In genomic region chr13:44627441-44627840, GRCh38 we compare ENCODE assay signal across 20 cellular contexts. TPM values are rescaled to one million over a fixed set of nuclear protein-coding genes. Genes with fewer than 3 reads are reported as not detected.
DNase-seq lines count a peak whose midpoint lies in the region; ATAC-seq and TF ChIP-seq lines count a peak whose summit lies in the region.
"Had no signal": no experiment of that assay in that cellular context is flagged by ENCODE, and none has a peak within 500 bp of the region (broad histone marks: within the 10 kb centered on the region; RNA-seq: fewer than 3 reads in every experiment).

No MANE protein-coding gene starts in this region.

- H3K36me3 Mint-ChIP-seq in WTC11: no peaks in the 10 kb centered on the region

- H3K79me2 ChIP-seq in GM23248 (ENCODE audit: insufficient read depth): no peaks in the 10 kb centered on the region

- POLR2A ChIA-PET in HEK293T (lab: Yijun Ruan, JAX) (no interaction called here), WTC11 (lab: Charles Lee) (no interaction called here)

- H3K4me3 ChIP-seq in GM23248: no peak overlapping the region
- no peak overlapping the region for H3K4me3 ChIP-seq in stomach
- H3K4me3 ChIP-seq: HAP-1 had no signal

- 36 to 45% methylated on average over 2 of the region's 2 CpGs for WGBS in GM23248 (ENCODE audit: low coverage in 1 of 2, low lambda C conversion rate in 2 of 2, missing lambda C conversion rate in 2 of 2), 2 experiments
- WGBS in stomach, 5 donors: 78 to 93% (median 91%) methylated on average over 2 of the region's 2 CpGs

- 0 out of 2 replicates have a peak, but pooled peaks cover 2% of the 10 kb centered on the region for H3K4me1 Mint-ChIP-seq in WTC11

- TF ChIP-seq EP300 in stomach (IDR thresholded peaks at IDR 0.05): no peak

- H3K9me3 ChIP-seq in GM23248 (ENCODE audit: low read depth): no peaks in the 10 kb centered on the region
- no peaks in the 10 kb centered on the region for H3K9me3 ChIP-seq in stomach
- H3K9me3 ChIP-seq: BE2C, HAP-1 had no signal

- CTCF ChIA-PET in HEK293T (lab: Yijun Ruan, JAX) (no interaction called here), WTC11 (lab: Charles Lee) (no interaction called here)

- intact Hi-C loops in stomach (cut with DNase I; ENCODE audit: low total_unique reads): no loop called here

- no peaks in the 10 kb centered on the region for H4K20me1 ChIP-seq in GM23248 (ENCODE audit: insufficient read depth)

- DNase-seq in EH (ENCODE audit: low read depth) (peak; percentile 85), GM23248 (peak; percentile 43), M059J (ENCODE audit: low read depth) (peak; percentile 20), fibroblast of peridontal ligament (ENCODE audit: extremely low read depth) (peak; percentile 34), HEK293T (ENCODE audit: extremely low spot score) (no peak), stomach (no peak), WTC11 (ENCODE audit: low spot score) (no peak)
- DNase-seq: BE2C, DMS53, Kasumi-1, NCI-H1092, NCI-H146, NCI-H2029 treated with DMSO at 0.1 percent for 48 hours, NCI-H345, NCI-H524, OCI-M1, Right ventricle myocardium superior, SW 1271, T-helper 17 cell had no signal

- H3K9me3 Mint-ChIP-seq in WTC11: peaks cover 4% of the 10 kb centered on the region; the same call in 1 of the 2 replicates

- no peaks in the 10 kb centered on the region; the same call in 1 of the 2 replicates for H3K27me3 Mint-ChIP-seq in WTC11 (ENCODE audit: low read depth)

- peaks cover 31% of the 10 kb centered on the region for H3F3A ChIP-seq in GM23248 (ENCODE audit: insufficient read depth)

- no peaks in the 10 kb centered on the region for H3K27me3 ChIP-seq in GM23248 (replicated peaks; ENCODE audit: insufficient read depth)
- no peaks in the 10 kb centered on the region for H3K27me3 ChIP-seq in stomach
- H3K27me3 ChIP-seq: BE2C had no signal

- no peak for TF ChIP-seq POLR2A in stomach (IDR thresholded peaks at IDR 0.05)

- TF ChIP-seq CTCF in stomach (IDR thresholded peaks at IDR 0.05) (no peak), WTC11 (IDR thresholded peaks at IDR 0.05) (no peak)

- H3K4me3 Mint-ChIP-seq in WTC11: no peak overlapping the region
- H3K4me3 Mint-ChIP-seq: T-helper 17 cell had no signal

- ATAC-seq in WTC11: no peak
- ATAC-seq: T-helper 17 cell had no signal

- H3K36me3 ChIP-seq in GM23248 (ENCODE audit: low read depth) (no peaks in the 10 kb centered on the region), stomach (no peaks in the 10 kb centered on the region)
- H3K36me3 ChIP-seq: BE2C, HAP-1 had no signal

- in situ Hi-C loops in GM23248 (cut with MboI): loop anchor here (10.0 kb wide), 1 partner anchor 63 kb away; no protein-coding TSS in a partner anchor

- H3K4me2 ChIP-seq in GM23248 (ENCODE audit: unreplicated experiment): peak overlapping the region; percentile 23

- H3K9ac ChIP-seq in GM23248: no peak overlapping the region

- peaks cover 41% of the 10 kb centered on the region for H3K4me1 ChIP-seq in GM23248 (ENCODE audit: insufficient read depth)
- H3K4me1 ChIP-seq in stomach: peaks cover 0 to 12% (median 0%) of the 10 kb centered on the region in 4 donors
- H3K4me1 ChIP-seq: BE2C had no signal

- no peak overlapping the region for H3K27ac Mint-ChIP-seq in WTC11
- H3K27ac Mint-ChIP-seq: T-helper 17 cell had no signal

- H3K9me2 ChIP-seq in GM23248 (ENCODE audit: insufficient read depth): no peaks in the 10 kb centered on the region

- H2AFZ ChIP-seq in GM23248: peak overlapping the region; percentile 11; the same call in 1 of the 2 replicates

- peak overlapping the region; percentile 13 for H3K27ac ChIP-seq in GM23248
- H3K27ac ChIP-seq in stomach: no peak overlapping the region

TF ChIP-seq in HEK293T, 16 proteins besides CTCF, POLR2A, EP300 and RAD21:
- TF ChIP-seq PKNOX1 (IDR thresholded peaks at IDR 0.05): no peak

TF ChIP-seq in WTC11, 78 proteins besides CTCF, POLR2A, EP300 and RAD21:
- no peak for TF ChIP-seq SMAD3 (CRISPR knock-in tag; IDR thresholded peaks at IDR 0.05; ENCODE audit: borderline replicate concordance)
- TF ChIP-seq TEAD4 (CRISPR knock-in tag; IDR thresholded peaks at IDR 0.05): no peak
- no peak for TF ChIP-seq STAT6 (CRISPR knock-in tag; conservative IDR thresholded peaks at IDR 0.05; ENCODE audit: low read depth)
- no peak for TF ChIP-seq RORB (CRISPR knock-in tag; IDR thresholded peaks at IDR 0.05)
- TF ChIP-seq NR3C1 (CRISPR knock-in tag; conservative IDR thresholded peaks at IDR 0.05; ENCODE audit: low read depth): no peak
- TF ChIP-seq CREB1 (CRISPR knock-in tag; IDR thresholded peaks at IDR 0.05): no peak
- TF ChIP-seq IRF2 (CRISPR knock-in tag; IDR thresholded peaks at IDR 0.05; ENCODE audit: borderline replicate concordance, low read depth): no peak
- no peak for TF ChIP-seq PRRX2 (CRISPR knock-in tag; IDR thresholded peaks at IDR 0.05)
- no peak for TF ChIP-seq ZNF263 (CRISPR knock-in tag; IDR thresholded peaks at IDR 0.05; ENCODE audit: low read depth)
- no peak for TF ChIP-seq ESRRA (CRISPR knock-in tag; IDR thresholded peaks at IDR 0.05; ENCODE audit: borderline replicate concordance)
- TF ChIP-seq ETV6 (CRISPR knock-in tag; IDR thresholded peaks at IDR 0.05): no peak
- TF ChIP-seq IRF1 (CRISPR knock-in tag; IDR thresholded peaks at IDR 0.05): no peak
- TF ChIP-seq RELA (CRISPR knock-in tag; IDR thresholded peaks at IDR 0.05; ENCODE audit: borderline replicate concordance): no peak
- no peak for TF ChIP-seq ZBTB21 (CRISPR knock-in tag; IDR thresholded peaks at IDR 0.05; ENCODE audit: borderline replicate concordance)
- TF ChIP-seq, protein P1, sequence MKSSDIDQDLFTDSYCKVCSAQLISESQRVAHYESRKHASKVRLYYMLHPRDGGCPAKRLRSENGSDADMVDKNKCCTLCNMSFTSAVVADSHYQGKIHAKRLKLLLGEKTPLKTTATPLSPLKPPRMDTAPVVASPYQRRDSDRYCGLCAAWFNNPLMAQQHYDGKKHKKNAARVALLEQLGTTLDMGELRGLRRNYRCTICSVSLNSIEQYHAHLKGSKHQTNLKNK (CRISPR knock-in tag; IDR thresholded peaks at IDR 0.05): no peak
- TF ChIP-seq SMAD4 (CRISPR knock-in tag; IDR thresholded peaks at IDR 0.05): no peak

RNA-seq across cellular contexts. Expression of gene TSC22D1, which starts 51.3 kb away (rescaled TPM):
- total RNA-seq in GM23248 (2014; rRNA removed; shearing (Covaris generic)): 59.2 and 60.6 TPM in 2 replicates
- polyA plus RNA-seq in GM23248 (2016; fragmentation: Nextera tagmentation; extraction: Ambion mirVana) (30.5 and 31.3 TPM in 2 replicates), stomach (100 to 1,000 TPM in 2 of 3 donors, 10 to 100 TPM in 1; 83.9 to 115 (median 107) TPM)
- total RNA-seq in M059J (2014; rRNA removed; shearing (Covaris generic)): 48.3 and 52.4 TPM in 2 replicates
- total RNA-seq in stomach (100 to 1,000 TPM in 3 of 5 donors, 10 to 100 TPM in 2; 26.1 to 195 (median 127) TPM), WTC11 (2021) (72.5 to 88.8 TPM (median 82.2 TPM) in 3 replicates)

Comparison
In these comparisons a context has a peak if more than half of its experiments do, and no peak if none do; other contexts are left out.
1. DNase-seq: peak in EH (single experiment), GM23248 (single experiment), M059J (single experiment) and fibroblast of peridontal ligament (single experiment); none in HEK293T (single experiment), stomach (single experiment) and WTC11 (single experiment).